In genomic region chr5:177195307-177195952, GRCh38 we compare ENCODE assay signal across 19 cellular contexts.
DNase-seq lines count a peak whose midpoint lies in the region; ATAC-seq and TF ChIP-seq lines count a peak whose summit lies in the region.
"Had no signal": no experiment of that assay in that cellular context is flagged by ENCODE, and none has a peak within 500 bp of the region (broad histone marks: within the 10 kb centered on the region; RNA-seq: fewer than 3 reads in every experiment).

No MANE protein-coding gene starts in this region.

- no peaks in the 10 kb centered on the region for H3K27me3 Mint-ChIP-seq in HFFc6 (ENCODE audit: insufficient read depth)
- no peaks in the 10 kb centered on the region for H3K27me3 Mint-ChIP-seq in central memory CD8-positive, alpha-beta T cell
- H3K27me3 Mint-ChIP-seq: activated naive CD8-positive, alpha-beta T cell; B cell had no signal

- H3K36me3 Mint-ChIP-seq in HFFc6 (ENCODE audit: low read depth): peaks cover 19% of the 10 kb centered on the region
- peaks cover 31% of the 10 kb centered on the region for H3K36me3 Mint-ChIP-seq in central memory CD8-positive, alpha-beta T cell (ENCODE audit: insufficient read depth)

- WGBS in mesodermal cell (ENCODE audit: insufficient coverage in 2 of 2), 2 experiments: 91 to 93% methylated on average over 5 of the region's 9 CpGs

- H3K4me1 ChIP-seq in mesodermal cell (ENCODE audit: control insufficient read depth, insufficient read depth, low read length, poor library complexity, severe bottlenecking): peaks cover 17% of the 10 kb centered on the region
- no peaks in the 10 kb centered on the region for H3K4me1 ChIP-seq in ascending aorta

- in situ Hi-C loops in Caki2 (cut with HindIII; ENCODE audit: low pct_unique_long_range_greater_than_20kb, low sequenced_read_pairs): no loop called here

- no peak overlapping the region for H3K4me3 ChIP-seq in mesodermal cell (ENCODE audit: extremely low read depth, insufficient read depth, low read length, poor library complexity, severe bottlenecking)
- H3K4me3 ChIP-seq in ascending aorta: no peak overlapping the region

- TF ChIP-seq CTCF in HFFc6 (IDR thresholded peaks at IDR 0.05): no peak
- no peak for TF ChIP-seq CTCF in ascending aorta (IDR thresholded peaks at IDR 0.05)

- peak overlapping the region; percentile 67 for H3K27ac Mint-ChIP-seq in HFFc6
- H3K27ac Mint-ChIP-seq in central memory CD8-positive, alpha-beta T cell (ENCODE audit: low read depth): peak overlapping the region; percentile 71
- H3K27ac Mint-ChIP-seq: activated naive CD8-positive, alpha-beta T cell; B cell had no signal

- H3K36me3 ChIP-seq in mesodermal cell (ENCODE audit: control insufficient read depth, insufficient read depth, low read length): peaks cover 76% of the 10 kb centered on the region
- peaks cover 33 to 44% of the 10 kb centered on the region in 2 donors for H3K36me3 ChIP-seq in ascending aorta

- no peaks in the 10 kb centered on the region for H3K9me3 Mint-ChIP-seq in HFFc6
- no peaks in the 10 kb centered on the region for H3K9me3 Mint-ChIP-seq in central memory CD8-positive, alpha-beta T cell

- H3K4me1 Mint-ChIP-seq in HFFc6 (ENCODE audit: low read depth): peaks cover 26% of the 10 kb centered on the region
- H3K4me1 Mint-ChIP-seq in central memory CD8-positive, alpha-beta T cell: peaks cover 12% of the 10 kb centered on the region

- ATAC-seq in central memory CD8-positive, alpha-beta T cell (replicated peaks; ENCODE audit: extremely low read depth, poor library complexity, severe bottlenecking): no peak
- ATAC-seq in GM21529 (IDR thresholded peaks at IDR 0.05; ENCODE audit: unreplicated experiment) (no peak), HG02981 (IDR thresholded peaks at IDR 0.05; ENCODE audit: unreplicated experiment) (no peak)

- intact Hi-C loops in ascending aorta (cut with DNase I): no loop called here

- DNase-seq in Caki2 (ENCODE audit: low read depth) (peak; percentile 44), HFFc6 (no peak), ascending aorta (ENCODE audit: low spot score in 2 of 2) (no peak)
- DNase-seq in central memory CD8-positive, alpha-beta T cell (ENCODE audit: low spot score in 2 of 2): no peak
- DNase-seq in stimulated activated CD8-positive, alpha-beta memory T cell treated with anti-CD3 and anti-CD28 coated beads, Interleukin-4, amount 100 ng/mL, for 48 hours: no peak
- DNase-seq: activated CD4-positive, alpha-beta T cell treated with anti-CD3 and anti-CD28 coated beads for 4 hours; cerebellar nuclear complex; DMS 273 treated with DMSO at 0.1 percent for 48 hours; head of caudate nucleus; kidney glomerular epithelial cell; NCI-H1436 treated with DMSO at 0.1 percent for 48 hours; NCI-H226; posterior cingulate gyrus; SHP77 treated with DMSO at 0.1 percent for 48 hours had no signal

- no peaks in the 10 kb centered on the region for H3K27me3 ChIP-seq in ascending aorta

- peak overlapping the region; percentile 69 for H3K27ac ChIP-seq in mesodermal cell (ENCODE audit: low read depth, low read length, severe bottlenecking)
- no peak overlapping the region for H3K27ac ChIP-seq in ascending aorta

- H3K9me3 ChIP-seq in mesodermal cell (ENCODE audit: control insufficient read depth, low read length) (no peaks in the 10 kb centered on the region), ascending aorta (no peaks in the 10 kb centered on the region)

- no peak overlapping the region for H3K4me3 Mint-ChIP-seq in HFFc6
- no peak overlapping the region for H3K4me3 Mint-ChIP-seq in central memory CD8-positive, alpha-beta T cell
- H3K4me3 Mint-ChIP-seq: activated naive CD8-positive, alpha-beta T cell; B cell had no signal
